In genomic region chr21:42009831-42010506, GRCh38 we compare ENCODE assay signal across 8 cellular contexts. TPM values are rescaled to one million over a fixed set of nuclear protein-coding genes. Genes with fewer than 3 reads are reported as not detected.
DNase-seq lines count a peak whose midpoint lies in the region; FAIRE-seq and TF ChIP-seq lines count a peak whose summit lies in the region.

Gene ZBTB21, minus strand, starts transcription at chr21:42010360. Its CDS starts 16,265 bp downstream, at chr21:41994095.

- peaks cover 4% of the 10 kb centered on the region for H3K9me3 Mint-ChIP-seq in nephron
- peaks cover 5% of the 10 kb centered on the region for H3K9me3 Mint-ChIP-seq in stimulated activated naive CD8-positive, alpha-beta T cell treated with anti-CD3 and anti-CD28 coated beads, Interleukin-15, Interleukin-2, amounts not matched to agents 100 ng/mL and 50 ng/mL, for 24 hours

- peak within 1 kb of the TSS; percentile 93 to 99 (median 97) for H3K4me3 Mint-ChIP-seq in nephron
- peak within 1 kb of the TSS; percentile 96 for H3K4me3 Mint-ChIP-seq in stimulated activated naive CD8-positive, alpha-beta T cell treated with anti-CD3 and anti-CD28 coated beads, Interleukin-15, Interleukin-2, amounts not matched to agents 100 ng/mL and 50 ng/mL, for 24 hours

- DNase-seq in EH (ENCODE audit: low read depth): peak; percentile 98
- peak; percentile 99 for DNase-seq in H54 (ENCODE audit: insufficient read length, low spot score)
- peak; percentile 98 for DNase-seq in M059J (ENCODE audit: low read depth)
- DNase-seq in SHP77 (lab: John Stamatoyannopoulos, UW): peak; percentile 94 to 96
- peak; percentile 95 for DNase-seq in activated effector memory CD4-positive, alpha-beta T cell treated with Interleukin-2 at 50 U/mL for 16 hours
- DNase-seq in fibroblast of pulmonary artery (ENCODE audit: low read depth): peak; percentile 98

- H3K4me3 ChIP-seq in fibroblast of pulmonary artery (replicated peaks; ENCODE audit: low read depth, low read length): peak within 1 kb of the TSS; percentile 72

- H3K27me3 Mint-ChIP-seq in nephron (ENCODE audit: low read depth): peaks cover 35% of the 10 kb centered on the region
- H3K27me3 Mint-ChIP-seq in stimulated activated naive CD8-positive, alpha-beta T cell treated with anti-CD3 and anti-CD28 coated beads, Interleukin-15, Interleukin-2, amounts not matched to agents 100 ng/mL and 50 ng/mL, for 24 hours: no peaks in the 10 kb centered on the region

- FAIRE-seq in H54 (lab: Jason Lieb, UNC): peak; percentile 27

- peaks cover 9% of the 10 kb centered on the region for H3K4me1 Mint-ChIP-seq in nephron
- peaks cover 49% of the 10 kb centered on the region for H3K4me1 Mint-ChIP-seq in stimulated activated naive CD8-positive, alpha-beta T cell treated with anti-CD3 and anti-CD28 coated beads, Interleukin-15, Interleukin-2, amounts not matched to agents 100 ng/mL and 50 ng/mL, for 24 hours (ENCODE audit: low read depth)

- peak; percentile 88 for TF ChIP-seq POLR2A in H54 (IDR thresholded peaks at IDR 0.05; ENCODE audit: low read depth, low read length)

- peak within 1 kb of the TSS; percentile 93 to 99 (median 97) for H3K27ac Mint-ChIP-seq in nephron
- peak within 1 kb of the TSS; percentile 100 for H3K27ac Mint-ChIP-seq in stimulated activated naive CD8-positive, alpha-beta T cell treated with anti-CD3 and anti-CD28 coated beads, Interleukin-15, Interleukin-2, amounts not matched to agents 100 ng/mL and 50 ng/mL, for 24 hours

- TF ChIP-seq CTCF in fibroblast of pulmonary artery (IDR thresholded peaks at IDR 0.05; ENCODE audit: low read length, missing control alignments) (no peak), nephron (IDR thresholded peaks at IDR 0.05; ENCODE audit: unreplicated experiment in 3 of 3) (no peak)

- peaks cover 13% of the 10 kb centered on the region for H3K36me3 Mint-ChIP-seq in nephron (ENCODE audit: low read depth)
- peaks cover 41% of the 10 kb centered on the region for H3K36me3 Mint-ChIP-seq in stimulated activated naive CD8-positive, alpha-beta T cell treated with anti-CD3 and anti-CD28 coated beads, Interleukin-15, Interleukin-2, amounts not matched to agents 100 ng/mL and 50 ng/mL, for 24 hours (ENCODE audit: low read depth)

RNA-seq across cellular contexts. Expression of gene ZBTB21, which starts in this region (rescaled TPM):
- 12.0 and 18.4 TPM in 2 replicates for total RNA-seq in M059J (2014; rRNA removed; shearing (Covaris generic))

Comparison
In these comparisons a context has a peak if more than half of its experiments do, and no peak if none do; other contexts are left out.
1. Peak in every context shown above with its lines: DNase-seq and H3K4me3 ChIP-seq.